ENCODE assay signal across 26 cellular contexts in the genomic region with DNA sequence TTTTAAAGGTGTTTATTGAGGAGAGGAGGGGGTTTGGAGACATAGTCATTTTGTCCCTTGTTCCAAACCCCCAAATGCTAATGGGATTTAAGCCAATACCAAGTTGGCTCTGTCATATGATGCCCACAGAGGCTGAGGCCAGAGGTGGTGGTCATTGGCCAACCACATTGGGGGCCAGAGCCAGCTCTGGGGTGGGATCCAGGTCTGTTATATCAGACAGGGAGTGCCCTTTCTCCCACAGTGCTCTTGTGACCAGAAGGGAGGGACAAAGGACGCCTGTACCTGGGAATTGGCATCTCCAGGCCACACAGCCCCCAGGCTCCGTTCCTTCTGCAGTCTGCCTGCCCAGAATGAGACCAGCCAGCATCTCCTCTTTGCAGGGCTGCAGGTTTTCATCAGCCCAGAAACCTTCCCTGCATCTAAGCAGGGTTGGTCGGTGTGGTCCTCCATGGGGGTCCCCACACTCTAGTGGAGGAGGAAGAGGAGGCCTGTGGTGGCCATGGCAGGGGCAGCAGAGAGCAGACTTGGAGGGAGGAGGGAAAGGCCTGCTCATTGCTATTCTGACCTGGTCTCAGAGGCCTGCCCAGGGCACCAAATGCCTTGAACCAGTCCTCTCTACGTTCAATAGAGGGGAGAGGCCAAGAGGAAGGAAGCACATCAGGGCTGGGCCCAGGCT. TPM values are rescaled to one million over a fixed set of nuclear protein-coding genes. Genes with fewer than 3 reads are reported as not detected.
"Had no signal": no experiment of that assay in that cellular context is flagged by ENCODE, and none has a peak within 500 bp of the region (broad histone marks: within the 10 kb centered on the region; RNA-seq: fewer than 3 reads in every experiment).

No MANE protein-coding gene starts in this region.

- H3K4me1 ChIP-seq: adrenal gland, breast epithelium had no signal

- H3K27me3 Mint-ChIP-seq: activated CD4-positive, alpha-beta memory T cell treated with anti-CD3 and anti-CD28 coated beads for 36 hours; activated CD4-positive, alpha-beta T cell treated with anti-CD3 and anti-CD28 coated beads, Interleukin-2, amount 10 ng/mL, durations not matched to agents 7 days and 5 days had no signal

- H3K36me3 Mint-ChIP-seq: activated CD4-positive, alpha-beta memory T cell treated with anti-CD3 and anti-CD28 coated beads for 36 hours; activated naive CD8-positive, alpha-beta T cell treated with anti-CD3 and anti-CD28 coated beads, Interleukin-2, amount 10 ng/mL, durations not matched to agents 7 days and 5 days had no signal

- DNase-seq: activated B cell treated with CpG ODN at 0.5 μM for 24 hours; activated CD4-positive, alpha-beta memory T cell treated with anti-CD3 and anti-CD28 coated beads for 36 hours; activated CD4-positive, alpha-beta T cell treated with anti-CD3 and anti-CD28 coated beads for 1 hour; activated CD4-positive, alpha-beta T cell treated with anti-CD3 and anti-CD28 coated beads, Interleukin-2, amount 10 ng/mL, durations not matched to agents 7 days and 5 days; activated CD8-positive, alpha-beta memory T cell treated with anti-CD3 and anti-CD28 coated beads for 24 hours; activated naive CD4-positive, alpha-beta T cell treated with anti-CD3 and anti-CD28 coated beads, Interleukin-2, amount 50 U/mL, for 16 hours; activated naive CD8-positive, alpha-beta T cell treated with anti-CD3 and anti-CD28 coated beads, Interleukin-2, amount 10 ng/mL, durations not matched to agents 7 days and 5 days; activated T-cell treated with anti-CD3 and anti-CD28 coated beads, Interleukin-2, amount 50 U/mL, for 48 hours; adrenal gland; anterior cingulate cortex; MV-4-11; NCI-H1092 treated with DMSO at 0.1 percent for 48 hours; NCI-H1417 treated with DMSO at 0.1 percent for 48 hours; NCI-H1694; NCI-H2029; NCI-H2107; NCI-H446; PC-3; SIG-M5; T-helper 17 cell; T-helper 9 cell had no signal

- H3K9me3 Mint-ChIP-seq: activated B cell treated with CpG ODN at 0.5 μM for 24 hours; activated CD4-positive, alpha-beta memory T cell treated with anti-CD3 and anti-CD28 coated beads for 36 hours; activated CD4-positive, alpha-beta T cell treated with anti-CD3 and anti-CD28 coated beads, Interleukin-2, amount 10 ng/mL, durations not matched to agents 7 days and 5 days; activated naive CD8-positive, alpha-beta T cell treated with anti-CD3 and anti-CD28 coated beads, Interleukin-2, amount 10 ng/mL, durations not matched to agents 7 days and 5 days; activated T-helper 17 cell treated with anti-CD3 and anti-CD28 coated beads, Interleukin-2, amount 50 U/mL, for 72 hours had no signal

- H3K4me1 Mint-ChIP-seq: activated B cell treated with CpG ODN at 0.5 μM for 24 hours; activated CD4-positive, alpha-beta T cell treated with anti-CD3 and anti-CD28 coated beads, Interleukin-2, amount 10 ng/mL, durations not matched to agents 7 days and 5 days; activated naive CD8-positive, alpha-beta T cell treated with anti-CD3 and anti-CD28 coated beads, Interleukin-2, amount 10 ng/mL, durations not matched to agents 7 days and 5 days; activated T-helper 17 cell treated with anti-CD3 and anti-CD28 coated beads, Interleukin-2, amount 50 U/mL, for 72 hours had no signal

- H3K36me3 ChIP-seq: adrenal gland, breast epithelium had no signal

- ATAC-seq: activated T-helper 17 cell treated with anti-CD3 and anti-CD28 coated beads, Interleukin-2, amount 50 U/mL, for 72 hours; HepG2; PC-3; T-helper 17 cell had no signal

- H3K4me3 ChIP-seq: adrenal gland, breast epithelium had no signal

- H3K27ac Mint-ChIP-seq: activated B cell treated with CpG ODN at 0.5 μM for 24 hours; activated CD4-positive, alpha-beta memory T cell treated with anti-CD3 and anti-CD28 coated beads for 36 hours; activated CD4-positive, alpha-beta T cell treated with anti-CD3 and anti-CD28 coated beads, Interleukin-2, amount 10 ng/mL, durations not matched to agents 7 days and 5 days; activated naive CD8-positive, alpha-beta T cell treated with anti-CD3 and anti-CD28 coated beads, Interleukin-2, amount 10 ng/mL, durations not matched to agents 7 days and 5 days; activated T-helper 17 cell treated with anti-CD3 and anti-CD28 coated beads, Interleukin-2, amount 50 U/mL, for 72 hours; T-helper 17 cell had no signal

- H3K9me3 ChIP-seq: adrenal gland, breast epithelium had no signal

- H3K27ac ChIP-seq: adrenal gland, breast epithelium, KMS-11 had no signal

- H3K27me3 ChIP-seq: adrenal gland, breast epithelium had no signal

- H3K4me3 Mint-ChIP-seq: activated B cell treated with CpG ODN at 0.5 μM for 24 hours; activated CD4-positive, alpha-beta memory T cell treated with anti-CD3 and anti-CD28 coated beads for 36 hours; activated CD4-positive, alpha-beta T cell treated with anti-CD3 and anti-CD28 coated beads, Interleukin-2, amount 10 ng/mL, durations not matched to agents 7 days and 5 days; activated naive CD8-positive, alpha-beta T cell treated with anti-CD3 and anti-CD28 coated beads, Interleukin-2, amount 10 ng/mL, durations not matched to agents 7 days and 5 days; activated T-helper 17 cell treated with anti-CD3 and anti-CD28 coated beads, Interleukin-2, amount 50 U/mL, for 72 hours; T-helper 17 cell had no signal

RNA-seq across cellular contexts. Expression of gene ADCYAP1R1, which starts 17.9 kb away (rescaled TPM):
- total RNA-seq: activated B cell treated with CpG ODN at 0.5 μM for 24 hours; activated CD4-positive, alpha-beta memory T cell treated with anti-CD3 and anti-CD28 coated beads for 36 hours; activated CD4-positive, alpha-beta T cell treated with anti-CD3 and anti-CD28 coated beads, Interleukin-2, amount 10 ng/mL, durations not matched to agents 7 days and 5 days; activated naive CD8-positive, alpha-beta T cell treated with anti-CD3 and anti-CD28 coated beads, Interleukin-2, amount 10 ng/mL, durations not matched to agents 7 days and 5 days; activated T-helper 17 cell treated with anti-CD3 and anti-CD28 coated beads, Interleukin-2, amount 50 U/mL, for 72 hours; HepG2; MCF 10A; PC-3; T-helper 17 cell had no signal
- polyA plus RNA-seq: HepG2 had no signal
